11 cellular contexts compared by ENCODE assay signal in genomic region chr3:31968927-31969418, GRCh38.
DNase-seq lines count a peak whose midpoint lies in the region; ATAC-seq and TF ChIP-seq lines count a peak whose summit lies in the region.
"Had no signal": no experiment of that assay in that cellular context is flagged by ENCODE, and none has a peak within 500 bp of the region (broad histone marks: within the 10 kb centered on the region; RNA-seq: fewer than 3 reads in every experiment).

No MANE protein-coding gene starts in this region.

- H3K27me3 Mint-ChIP-seq in nephron progenitor cell (ENCODE audit: low read depth, poor library complexity): no peaks in the 10 kb centered on the region

- no peak for TF ChIP-seq POLR2A in GM18505 (IDR thresholded peaks at IDR 0.05; ENCODE audit: borderline replicate concordance, extremely low read depth, insufficient read depth, insufficient read length)

- no peak for ATAC-seq in GM18505 (IDR thresholded peaks at IDR 0.05; ENCODE audit: unreplicated experiment)

- peak overlapping the region; percentile 97 for H3K27ac ChIP-seq in epithelial cell of prostate

- no peak overlapping the region for H3K4me3 ChIP-seq in AG09309 (ENCODE audit: control insufficient read depth, low read depth, low read length)

- peak overlapping the region; percentile 19 for H3K4me3 Mint-ChIP-seq in nephron progenitor cell
- H3K4me3 Mint-ChIP-seq: CD8-positive, alpha-beta memory T cell; dendritic cell treated with granulocyte-macrophage colony-stimulating factor and Interleukin-4, amounts not matched to agents 40 ng/mL and 50 ng/mL, for 4 days had no signal

- H3K36me3 Mint-ChIP-seq in nephron progenitor cell (ENCODE audit: low read depth): peaks cover 5% of the 10 kb centered on the region
- H3K36me3 Mint-ChIP-seq: CD8-positive, alpha-beta memory T cell had no signal

- peak; percentile 94 for DNase-seq in AG09309 (ENCODE audit: low read depth)
- peak; percentile 6 for DNase-seq in NCI-H69 (lab: John Stamatoyannopoulos, UW)
- DNase-seq in epithelial cell of prostate (ENCODE audit: low read depth, low spot score): peak; percentile 85
- peak; percentile 36 for DNase-seq in nephron progenitor cell
- no peak for DNase-seq in activated CD4-positive, CD25-positive, alpha-beta regulatory T cell treated with anti-CD3 and anti-CD28 coated beads, Interleukin-2, amount 50 U/mL, for 72 hours
- DNase-seq in NCI-H1105 treated with DMSO at 0.1 percent for 48 hours (lab: John Stamatoyannopoulos, UW): no peak
- DNase-seq in activated T-cell treated with anti-CD3 and anti-CD28 coated beads, Interleukin-2, amount 50 U/mL, for 48 hours: no peak
- DNase-seq: CD8-positive, alpha-beta memory T cell; OCI-M1 had no signal

- H3K27ac Mint-ChIP-seq in nephron progenitor cell: peak overlapping the region; percentile 78
- H3K27ac Mint-ChIP-seq: CD8-positive, alpha-beta memory T cell; dendritic cell treated with granulocyte-macrophage colony-stimulating factor and Interleukin-4, amounts not matched to agents 40 ng/mL and 50 ng/mL, for 4 days had no signal

- peaks cover 56% of the 10 kb centered on the region for H3K4me1 Mint-ChIP-seq in nephron progenitor cell
- H3K4me1 Mint-ChIP-seq: CD8-positive, alpha-beta memory T cell had no signal

- TF ChIP-seq CTCF in AG09309 (IDR thresholded peaks at IDR 0.05; ENCODE audit: control insufficient read depth, insufficient read depth, low read depth, low read length, missing control alignments): no peak
- TF ChIP-seq CTCF in nephron progenitor cell (IDR thresholded peaks at IDR 0.05): no peak

- H3K9me3 Mint-ChIP-seq in nephron progenitor cell: no peaks in the 10 kb centered on the region
- H3K9me3 Mint-ChIP-seq: CD8-positive, alpha-beta memory T cell; dendritic cell treated with granulocyte-macrophage colony-stimulating factor and Interleukin-4, amounts not matched to agents 40 ng/mL and 50 ng/mL, for 4 days had no signal

Comparison
In these comparisons a context has a peak if more than half of its experiments do, and no peak if none do; other contexts are left out.
1. DNase-seq: peak in AG09309 (single experiment), NCI-H69 (single experiment), epithelial cell of prostate (single experiment) and nephron progenitor cell (single experiment); none in activated CD4-positive, CD25-positive, alpha-beta regulatory T cell treated with anti-CD3 and anti-CD28 coated beads, Interleukin-2, amount 50 U/mL, for 72 hours (single experiment), NCI-H1105 treated with DMSO at 0.1 percent for 48 hours (single experiment) and activated T-cell treated with anti-CD3 and anti-CD28 coated beads, Interleukin-2, amount 50 U/mL, for 48 hours (0 of 2).